ENCODE assay signal across 29 cellular contexts in genomic region chr7:123571684-123572083, GRCh38. TPM values are rescaled to one million over a fixed set of nuclear protein-coding genes. Genes with fewer than 3 reads are reported as not detected.
DNase-seq lines count a peak whose midpoint lies in the region; ATAC-seq, FAIRE-seq and TF ChIP-seq lines count a peak whose summit lies in the region.
"Had no signal": no experiment of that assay in that cellular context is flagged by ENCODE, and none has a peak within 500 bp of the region (broad histone marks: within the 10 kb centered on the region; RNA-seq: fewer than 3 reads in every experiment).

No MANE protein-coding gene starts in this region.

- H3K27ac Mint-ChIP-seq in astrocyte (ENCODE audit: unreplicated experiment): no peak overlapping the region
- H3K27ac Mint-ChIP-seq: activated CD4-positive, alpha-beta T cell treated with anti-CD3 and anti-CD28 coated beads, Interleukin-2, amount 10 ng/mL, durations not matched to agents 7 days and 5 days; activated CD8-positive, alpha-beta memory T cell treated with anti-CD3 and anti-CD28 coated beads, Interleukin-2, amount 10 ng/mL, durations not matched to agents 7 days and 5 days; activated T-cell treated with anti-CD3 and anti-CD28 coated beads, Interleukin-2, amount 50 U/mL, for 72 hours; CD4-positive, alpha-beta T cell had no signal

- no peaks in the 10 kb centered on the region for H3K36me3 Mint-ChIP-seq in astrocyte (ENCODE audit: low read depth, unreplicated experiment)
- H3K36me3 Mint-ChIP-seq: activated CD8-positive, alpha-beta memory T cell treated with anti-CD3 and anti-CD28 coated beads, Interleukin-2, amount 10 ng/mL, durations not matched to agents 7 days and 5 days had no signal

- no peak overlapping the region for H3K4me2 ChIP-seq in astrocyte (ENCODE audit: low read length)
- H3K4me2 ChIP-seq: hepatocyte had no signal

- no peak overlapping the region for H3K4me3 Mint-ChIP-seq in astrocyte (ENCODE audit: unreplicated experiment)
- H3K4me3 Mint-ChIP-seq: activated CD4-positive, alpha-beta T cell treated with anti-CD3 and anti-CD28 coated beads, Interleukin-2, amount 10 ng/mL, durations not matched to agents 7 days and 5 days; activated CD8-positive, alpha-beta memory T cell treated with anti-CD3 and anti-CD28 coated beads, Interleukin-2, amount 10 ng/mL, durations not matched to agents 7 days and 5 days; activated T-cell treated with anti-CD3 and anti-CD28 coated beads, Interleukin-2, amount 50 U/mL, for 72 hours; CD4-positive, alpha-beta T cell; neural crest cell had no signal

- DNase-seq in HT1080 (ENCODE audit: low read depth): peak; percentile 52
- peak; percentile 7 for DNase-seq in astrocyte (ENCODE audit: low read depth)
- peak; percentile 14 for DNase-seq in fibroblast of villous mesenchyme (ENCODE audit: low read depth)
- no peak for DNase-seq in Right ventricle myocardium superior
- DNase-seq in nucleus accumbens (lab: John Stamatoyannopoulos, UW): no peak
- no peak for DNase-seq in D721Med (ENCODE audit: insufficient read length, low spot score)
- DNase-seq: activated CD4-positive, alpha-beta T cell treated with anti-CD3 and anti-CD28 coated beads, Interleukin-2, amount 10 ng/mL, durations not matched to agents 7 days and 5 days; activated CD8-positive, alpha-beta memory T cell treated with anti-CD3 and anti-CD28 coated beads, Interleukin-2, amount 10 ng/mL, durations not matched to agents 7 days and 5 days; activated naive CD4-positive, alpha-beta T cell treated with Interleukin-2 at 50 U/mL for 16 hours; activated T-cell treated with anti-CD3 and anti-CD28 coated beads, Interleukin-2, amount 50 U/mL, for 72 hours; amygdala; CD4-positive, alpha-beta T cell; central memory CD4-positive, alpha-beta T cell; DMS 273 treated with DMSO at 0.1 percent for 48 hours; NCI-H1105 treated with DMSO at 0.1 percent for 48 hours; NCI-H2029 treated with DMSO at 0.1 percent for 48 hours; NCI-H345; NCI-H748 treated with DMSO at 0.1 percent for 48 hours; stimulated activated CD4-positive, alpha-beta T cell treated with anti-CD3 and anti-CD28 coated beads, Interleukin-15, amount 100 ng/mL, for 24 hours; stimulated activated naive CD8-positive, alpha-beta T cell treated with anti-CD3 and anti-CD28 coated beads, Interleukin-15, Interleukin-2, amounts not matched to agents 100 U/mL and 50 U/mL, for 24 hours; T-helper 2 cell; WERI-Rb-1 had no signal

- no peaks in the 10 kb centered on the region for H3K27me3 ChIP-seq in astrocyte (ENCODE audit: insufficient read depth, low read length)
- H3K27me3 ChIP-seq: hepatocyte had no signal

- H3K27me3 Mint-ChIP-seq in astrocyte (ENCODE audit: low read depth, unreplicated experiment): no peaks in the 10 kb centered on the region

- H3K27ac ChIP-seq in astrocyte (ENCODE audit: low read depth, low read length): no peak overlapping the region
- H3K27ac ChIP-seq: hepatocyte, WERI-Rb-1 had no signal

- FAIRE-seq in astrocyte (lab: Jason Lieb, UNC) (no peak), D721Med (lab: Jason Lieb, UNC) (no peak)

- H3K4me3 ChIP-seq in astrocyte (ENCODE audit: insufficient read depth, low read depth, low read length) (no peak overlapping the region), fibroblast of villous mesenchyme (ENCODE audit: low read depth, low read length) (no peak overlapping the region)
- H3K4me3 ChIP-seq: hepatocyte had no signal

- H3K4me1 Mint-ChIP-seq in astrocyte (ENCODE audit: low read depth, unreplicated experiment): no peaks in the 10 kb centered on the region
- H3K4me1 Mint-ChIP-seq: activated CD4-positive, alpha-beta T cell treated with anti-CD3 and anti-CD28 coated beads, Interleukin-2, amount 10 ng/mL, durations not matched to agents 7 days and 5 days; activated CD8-positive, alpha-beta memory T cell treated with anti-CD3 and anti-CD28 coated beads, Interleukin-2, amount 10 ng/mL, durations not matched to agents 7 days and 5 days; neural crest cell had no signal

- H3K79me2 ChIP-seq in astrocyte (ENCODE audit: insufficient read depth, low read length): no peaks in the 10 kb centered on the region
- H3K79me2 ChIP-seq: hepatocyte had no signal

- H3K4me1 ChIP-seq in astrocyte (ENCODE audit: insufficient read depth, low read length): no peaks in the 10 kb centered on the region

- H3K36me3 ChIP-seq in astrocyte (ENCODE audit: insufficient read depth, low read length): no peaks in the 10 kb centered on the region
- H3K36me3 ChIP-seq: WERI-Rb-1 had no signal

- intact Hi-C loops in Right ventricle myocardium superior (cut with DNase I): no loop called here

- H4K20me1 ChIP-seq in astrocyte (ENCODE audit: insufficient read depth, low read length): no peaks in the 10 kb centered on the region

- H3K9me3 Mint-ChIP-seq in astrocyte (ENCODE audit: unreplicated experiment): no peaks in the 10 kb centered on the region
- H3K9me3 Mint-ChIP-seq: activated CD4-positive, alpha-beta T cell treated with anti-CD3 and anti-CD28 coated beads, Interleukin-2, amount 10 ng/mL, durations not matched to agents 7 days and 5 days; activated T-cell treated with anti-CD3 and anti-CD28 coated beads, Interleukin-2, amount 50 U/mL, for 72 hours; CD4-positive, alpha-beta T cell; neural crest cell had no signal

- no peak for TF ChIP-seq CTCF in astrocyte (IDR thresholded peaks at IDR 0.05; ENCODE audit: insufficient read depth, low read depth, low read length)
- no peak for TF ChIP-seq CTCF in fibroblast of villous mesenchyme (IDR thresholded peaks at IDR 0.05; ENCODE audit: insufficient read depth, low read depth, low read length)
- TF ChIP-seq CTCF in D721Med (IDR thresholded peaks at IDR 0.05; ENCODE audit: insufficient read depth, missing control alignments): no peak

- no peaks in the 10 kb centered on the region for H3K9me3 ChIP-seq in astrocyte (ENCODE audit: insufficient read depth, low read depth, low read length)

- no peak for ATAC-seq in GM21367 (IDR thresholded peaks at IDR 0.05; ENCODE audit: unreplicated experiment)
- ATAC-seq in Right ventricle myocardium superior (ENCODE audit: poor library complexity): no peak
- ATAC-seq: activated CD8-positive, alpha-beta memory T cell treated with anti-CD3 and anti-CD28 coated beads, Interleukin-2, amount 10 ng/mL, durations not matched to agents 7 days and 5 days; activated T-cell treated with anti-CD3 and anti-CD28 coated beads, Interleukin-2, amount 50 U/mL, for 72 hours; sciatic nerve; SK-N-SH treated with all-trans-retinoic acid at 6 μM for 48 hours; stimulated activated naive CD8-positive, alpha-beta T cell treated with anti-CD3 and anti-CD28 coated beads, Interleukin-15, Interleukin-2, amounts not matched to agents 100 U/mL and 50 U/mL, for 24 hours had no signal

- H2AFZ ChIP-seq in astrocyte (ENCODE audit: low read depth, low read length): no peak overlapping the region
- H2AFZ ChIP-seq: hepatocyte had no signal

- no peak overlapping the region for H3K9ac ChIP-seq in astrocyte (ENCODE audit: low read length)

RNA-seq across cellular contexts. Expression of gene NDUFA5, which starts 14.1 kb away (rescaled TPM):
- total RNA-seq in HT1080 (2014; rRNA removed; shearing (Covaris generic)): 67.6 and 68.7 TPM in 2 replicates
- 69.8 and 74.3 TPM in 2 replicates for polyA plus RNA-seq in HT1080 (2015; cell fraction: cytosol; rRNA removed)
- 42.8 and 43.0 TPM in 2 replicates for polyA plus RNA-seq in HT1080 (2015; cell fraction: nucleus; rRNA removed)
- total RNA-seq in astrocyte: 48.9 and 50.4 TPM in 2 replicates
- total RNA-seq in fibroblast of villous mesenchyme: 28.0 and 43.2 TPM in 2 replicates
- total RNA-seq in Right ventricle myocardium superior: 322 TPM

RNA-seq across cellular contexts. Expression of gene ASB15, which starts 29.9 kb away (rescaled TPM):
- not detected in 2 replicates for total RNA-seq in HT1080 (2014; rRNA removed; shearing (Covaris generic))
- not detected in 2 replicates for polyA plus RNA-seq in HT1080 (2015; cell fraction: cytosol; rRNA removed)
- polyA plus RNA-seq in HT1080 (2015; cell fraction: nucleus; rRNA removed): not detected in 2 replicates
- total RNA-seq in astrocyte (not detected in 2 replicates), fibroblast of villous mesenchyme (not detected in 2 replicates), Right ventricle myocardium superior (78.6 TPM)
- total RNA-seq: activated CD4-positive, alpha-beta T cell treated with anti-CD3 and anti-CD28 coated beads, Interleukin-2, amount 10 ng/mL, durations not matched to agents 7 days and 5 days; activated CD8-positive, alpha-beta memory T cell treated with anti-CD3 and anti-CD28 coated beads, Interleukin-2, amount 10 ng/mL, durations not matched to agents 7 days and 5 days; activated T-cell treated with anti-CD3 and anti-CD28 coated beads, Interleukin-2, amount 50 U/mL, for 72 hours; CD4-positive, alpha-beta T cell; dermis microvascular lymphatic vessel endothelial cell; hepatocyte; lower leg skin; neural crest cell; sciatic nerve had no signal
- polyA plus RNA-seq: hepatocyte had no signal

RNA-seq across cellular contexts. Expression of gene IQUB, which starts 37.3 kb away (rescaled TPM):
- total RNA-seq in HT1080 (2014; rRNA removed; shearing (Covaris generic)): not detected in 2 replicates
- 0.25 and 0.29 TPM in 2 replicates for polyA plus RNA-seq in HT1080 (2015; cell fraction: cytosol; rRNA removed)
- polyA plus RNA-seq in HT1080 (2015; cell fraction: nucleus; rRNA removed): 0.42 and 0.61 TPM in 2 replicates
- total RNA-seq in astrocyte (0.50 and 0.59 TPM in 2 replicates), fibroblast of villous mesenchyme (0.43 and 0.97 TPM in 2 replicates), Right ventricle myocardium superior (0.30 TPM)
- total RNA-seq: activated CD4-positive, alpha-beta T cell treated with anti-CD3 and anti-CD28 coated beads, Interleukin-2, amount 10 ng/mL, durations not matched to agents 7 days and 5 days; CD4-positive, alpha-beta T cell had no signal

Comparison
In these comparisons a context has a peak if more than half of its experiments do, and no peak if none do; other contexts are left out.
1. DNase-seq: peak in HT1080 (single experiment), astrocyte (single experiment) and fibroblast of villous mesenchyme (single experiment); none in Right ventricle myocardium superior (single experiment), nucleus accumbens (0 of 56) and D721Med (single experiment).
2. RNA of gene ASB15, which starts 29.9 kb away (total RNA-seq): 78.6 TPM in Right ventricle myocardium superior (single experiment); not detected in astrocyte, not detected in HT1080 and not detected in fibroblast of villous mesenchyme; every median in the first group is over 10 times any median in the second.